17 cellular contexts compared by ENCODE assay signal in the genomic region with DNA sequence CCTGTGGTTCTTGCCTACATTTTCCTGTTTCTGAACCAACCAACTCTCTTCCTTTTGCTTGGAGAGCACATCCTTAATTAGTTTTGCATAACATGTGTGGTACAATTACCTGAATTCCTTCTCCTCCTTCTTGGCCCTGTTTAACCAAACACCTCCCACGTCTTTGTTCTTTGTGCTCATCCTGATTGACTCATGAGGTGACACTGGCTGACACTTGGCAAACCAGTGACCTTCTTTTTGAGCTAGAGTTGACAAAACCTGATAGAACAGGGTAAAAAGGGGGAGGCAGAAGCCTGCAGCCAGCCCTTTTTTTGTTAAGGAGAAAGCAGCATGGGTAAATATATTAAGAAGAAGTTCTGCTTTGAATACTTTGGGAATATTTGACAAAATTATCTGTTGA.
DNase-seq lines count a peak whose midpoint lies in the region; ATAC-seq and TF ChIP-seq lines count a peak whose summit lies in the region.
"Had no signal": no experiment of that assay in that cellular context is flagged by ENCODE, and none has a peak within 500 bp of the region (broad histone marks: within the 10 kb centered on the region; RNA-seq: fewer than 3 reads in every experiment).

No MANE protein-coding gene starts in this region.

- TF ChIP-seq RAD21 in IMR-90 (IDR thresholded peaks at IDR 0.05; ENCODE audit: low read length), result no peak

- H2BK20ac ChIP-seq in IMR-90 (ENCODE audit: low read depth, low read length), result no peak overlapping the region

- no peak overlapping the region for H2BK5ac ChIP-seq in IMR-90 (ENCODE audit: low read depth, low read length, poor library complexity, severe bottlenecking)

- no peak overlapping the region for H3K18ac ChIP-seq in IMR-90 (ENCODE audit: low read depth, low read length)

- no peaks in the 10 kb centered on the region for H3K9me3 Mint-ChIP-seq in neural progenitor cell
- peaks cover 0 to 5% (median 0%) of the 10 kb centered on the region in 5 donors for H3K9me3 Mint-ChIP-seq in CD8-positive, alpha-beta memory T cell
- H3K9me3 Mint-ChIP-seq: GM23338, H9, HFFc6 had no signal

- no peak overlapping the region for H4K91ac ChIP-seq in IMR-90 (ENCODE audit: insufficient read depth, low read depth, low read length)

- H3F3A ChIP-seq in neural progenitor cell (ENCODE audit: low read depth), result no peaks in the 10 kb centered on the region

- H3K27ac Mint-ChIP-seq in neural progenitor cell, result no peak overlapping the region
- no peak overlapping the region for H3K27ac Mint-ChIP-seq in CD8-positive, alpha-beta memory T cell
- H3K27ac Mint-ChIP-seq: CD4-positive, alpha-beta memory T cell; GM23338; H9; HFFc6 had no signal

- H3K4me2 ChIP-seq in IMR-90 (ENCODE audit: low read depth, low read length) (no peak overlapping the region), neural progenitor cell (peak overlapping the region; percentile 40)
- H3K4me2 ChIP-seq: GM23338 had no signal

- intact Hi-C loops in IMR-90 (cut with micrococcal nuclease), result no loop called here

- WGBS in IMR-90 (ENCODE audit: extremely low coverage in 2 of 2, insufficient read length in 1 of 2), 2 experiments, result no CpG with 5 or more reads among the region's 1 CpG

- H2AK5ac ChIP-seq in IMR-90 (ENCODE audit: low read depth, low read length), result no peak overlapping the region

- CTCF ChIA-PET in IMR-90 (lab: Yijun Ruan, JAX), result no interaction called here
- CTCF ChIA-PET in CD8-positive, alpha-beta memory T cell (lab: Charles Lee), result no interaction called here

- H4K5ac ChIP-seq in IMR-90 (ENCODE audit: low read depth, low read length), result no peak overlapping the region

- ATAC-seq in IMR-90 (ENCODE audit: low read depth) (no peak), left lobe of liver (no peak), GM18520 (IDR thresholded peaks at IDR 0.05; ENCODE audit: unreplicated experiment) (no peak)
- ATAC-seq: GM12878, GM23338 had no signal

- peaks cover 2% of the 10 kb centered on the region for H3K4me1 ChIP-seq in IMR-90 (ENCODE audit: control insufficient read depth, insufficient read depth, low read length)
- H3K4me1 ChIP-seq in neural progenitor cell, result peaks cover 10% of the 10 kb centered on the region
- H3K4me1 ChIP-seq in CD8-positive, alpha-beta memory T cell (ENCODE audit: insufficient read depth, low read length), result no peaks in the 10 kb centered on the region
- H3K4me1 ChIP-seq: Caco-2 had no signal

- H3K4me3 ChIP-seq in IMR-90 (ENCODE audit: insufficient read depth, low read depth, low read length) (no peak overlapping the region), neural progenitor cell (no peak overlapping the region)
- H3K4me3 ChIP-seq in CD8-positive, alpha-beta memory T cell (ENCODE audit: low read length), result no peak overlapping the region
- H3K4me3 ChIP-seq: GM12878, GM23338 had no signal

- no TSS peak for BruUV-seq in IMR-90 (replicated peaks; lab: Mats Ljungman, UMichigan)

- H2BK15ac ChIP-seq in IMR-90 (ENCODE audit: low read depth, low read length), result no peak overlapping the region

- no peaks in the 10 kb centered on the region for H3K27me3 ChIP-seq in IMR-90 (ENCODE audit: control insufficient read depth, insufficient read depth, low read length)
- no peaks in the 10 kb centered on the region for H3K27me3 ChIP-seq in neural progenitor cell
- no peaks in the 10 kb centered on the region for H3K27me3 ChIP-seq in CD8-positive, alpha-beta memory T cell (ENCODE audit: insufficient read depth, low read length, poor library complexity, severe bottlenecking)

- no peak overlapping the region for H2AK9ac ChIP-seq in IMR-90 (replicated peaks; ENCODE audit: low read depth, low read length, poor library complexity)

- no peak overlapping the region for H4K8ac ChIP-seq in IMR-90 (ENCODE audit: low read depth in 2 of 2, low read length in 2 of 2)

- no peak overlapping the region for H2AFZ ChIP-seq in IMR-90 (replicated peaks; ENCODE audit: low read length, poor library complexity)
- peak overlapping the region; percentile 47 for H2AFZ ChIP-seq in neural progenitor cell (replicated peaks)
- H2AFZ ChIP-seq: GM23338 had no signal

- H3K9me3 ChIP-seq in IMR-90 (ENCODE audit: control insufficient read depth, insufficient read depth, low read length) (no peaks in the 10 kb centered on the region), neural progenitor cell (ENCODE audit: low read depth) (no peaks in the 10 kb centered on the region)
- no peaks in the 10 kb centered on the region for H3K9me3 ChIP-seq in CD8-positive, alpha-beta memory T cell (ENCODE audit: low read length)
- H3K9me3 ChIP-seq: Caco-2 had no signal

- TF ChIP-seq POLR2A in IMR-90 (IDR thresholded peaks at IDR 0.05; ENCODE audit: low read depth, low read length), result no peak

- peaks cover 22 to 40% of the 10 kb centered on the region in 2 experiments for H3K79me1 ChIP-seq in IMR-90 (ENCODE audit: low read depth in 1 of 2, low read length in 2 of 2)

- no peak overlapping the region for H3K14ac ChIP-seq in IMR-90 (replicated peaks; ENCODE audit: low read depth, low read length)

- H3K9me1 ChIP-seq in IMR-90 (ENCODE audit: insufficient read depth, low read length), result no peaks in the 10 kb centered on the region

- 0 out of 2 replicates have a peak overlapping the region, but pooled peaks have one; percentile 19 for H3K4ac ChIP-seq in IMR-90 (ENCODE audit: low read depth, low read length)

- no peak overlapping the region for H2BK120ac ChIP-seq in IMR-90 (ENCODE audit: low read depth, low read length)

- H3K27ac ChIP-seq in IMR-90 (ENCODE audit: insufficient read depth, low read length) (no peak overlapping the region), neural progenitor cell (no peak overlapping the region)
- no peak overlapping the region for H3K27ac ChIP-seq in CD8-positive, alpha-beta memory T cell (ENCODE audit: low read depth, low read length)

- H4K20me1 ChIP-seq in IMR-90 (ENCODE audit: insufficient read depth, low read length) (no peaks in the 10 kb centered on the region), neural progenitor cell (ENCODE audit: low read depth) (no peaks in the 10 kb centered on the region)

- no peak overlapping the region for H3K23ac ChIP-seq in IMR-90 (ENCODE audit: low read depth, low read length)

- H3K4me3 Mint-ChIP-seq in neural progenitor cell, result no peak overlapping the region
- H3K4me3 Mint-ChIP-seq in CD8-positive, alpha-beta memory T cell, result no peak overlapping the region
- H3K4me3 Mint-ChIP-seq: CD4-positive, alpha-beta memory T cell; GM23338; H9; HFFc6 had no signal

- H3K27me3 Mint-ChIP-seq in neural progenitor cell (ENCODE audit: insufficient read depth, low read depth), result no peaks in the 10 kb centered on the region
- H3K27me3 Mint-ChIP-seq in CD8-positive, alpha-beta memory T cell, result no peaks in the 10 kb centered on the region

- dilution Hi-C loops in IMR-90 (cut with HindIII; ENCODE audit: low sequenced_read_pairs, unreplicated experiment), result no loop called here

- DNase-seq in IMR-90, result no peak
- DNase-seq in kidney glomerular epithelial cell (lab: John Stamatoyannopoulos, UW), result peak; percentile 17
- peak; percentile 13 for DNase-seq in neural progenitor cell (ENCODE audit: low spot score)
- DNase-seq in left lobe of liver (ENCODE audit: low spot score), result no peak
- DNase-seq in CD8-positive, alpha-beta memory T cell, result no peak
- DNase-seq in dedifferentiated amniotic fluid mesenchymal stem cell (ENCODE audit: extremely low spot score), result no peak
- DNase-seq: 8988T; C1 segment of cervical spinal cord; Caco-2; CD4-positive, alpha-beta memory T cell; DMS153; DND-41; H9; HFFc6 had no signal

- H3K79me2 ChIP-seq in neural progenitor cell (ENCODE audit: low read depth), result no peaks in the 10 kb centered on the region

- H3K56ac ChIP-seq in IMR-90 (ENCODE audit: extremely low read depth, insufficient read depth, low read length), result no peak overlapping the region

- H3K9ac ChIP-seq in IMR-90 (ENCODE audit: low read depth, low read length), result no peak overlapping the region
- H3K9ac ChIP-seq in neural progenitor cell, result no peak overlapping the region

- 0 out of 2 replicates have a peak, but pooled peaks cover 2% of the 10 kb centered on the region for H3K36me3 ChIP-seq in IMR-90 (ENCODE audit: control insufficient read depth, insufficient read depth, low read length)
- H3K36me3 ChIP-seq in neural progenitor cell, result no peaks in the 10 kb centered on the region
- no peaks in the 10 kb centered on the region for H3K36me3 ChIP-seq in CD8-positive, alpha-beta memory T cell (ENCODE audit: insufficient read depth, low read length)

- no peaks in the 10 kb centered on the region for H3K4me1 Mint-ChIP-seq in neural progenitor cell
- H3K4me1 Mint-ChIP-seq in CD8-positive, alpha-beta memory T cell, result no peaks in the 10 kb centered on the region
- H3K4me1 Mint-ChIP-seq: CD4-positive, alpha-beta memory T cell had no signal

- H3K36me3 Mint-ChIP-seq in neural progenitor cell, result no peaks in the 10 kb centered on the region
- no peaks in the 10 kb centered on the region for H3K36me3 Mint-ChIP-seq in CD8-positive, alpha-beta memory T cell
- H3K36me3 Mint-ChIP-seq: CD4-positive, alpha-beta memory T cell had no signal

- POLR2A ChIA-PET in IMR-90 (lab: Charles Lee; ENCODE audit: unreplicated experiment), result no interaction called here
- POLR2A ChIA-PET in CD8-positive, alpha-beta memory T cell (lab: Charles Lee), result no interaction called here

- no peak for TF ChIP-seq CTCF in IMR-90 (conservative IDR thresholded peaks at IDR 0.05; ENCODE audit: low read depth, low read length)
- TF ChIP-seq CTCF in neural progenitor cell (IDR thresholded peaks at IDR 0.05), result no peak

- in situ Hi-C loops in IMR-90 (cut with MboI; ENCODE audit: low sequenced_read_pairs), result no loop called here

TF ChIP-seq in IMR-90, 13 proteins besides CTCF, POLR2A, EP300 and RAD21 (continues in another document):
- TF ChIP-seq NFE2L2 (IDR thresholded peaks at IDR 0.05; ENCODE audit: low read depth, low read length) (no peak), CEBPB (IDR thresholded peaks at IDR 0.05; ENCODE audit: low read depth, low read length) (no peak), MAZ (IDR thresholded peaks at IDR 0.05; ENCODE audit: borderline replicate concordance, low read depth, low read length) (no peak), RFX5 (IDR thresholded peaks at IDR 0.05; ENCODE audit: low read depth, low read length) (no peak), MXI1 (IDR thresholded peaks at IDR 0.05; ENCODE audit: borderline replicate concordance, low read depth, low read length) (no peak), FOS (IDR thresholded peaks at IDR 0.05; ENCODE audit: low read depth, low read length) (no peak), BHLHE40 (IDR thresholded peaks at IDR 0.05; ENCODE audit: low read depth, low read length) (no peak), MAFK (IDR thresholded peaks at IDR 0.05; ENCODE audit: low read depth, low read length) (no peak), RCOR1 (IDR thresholded peaks at IDR 0.05; ENCODE audit: insufficient replicate concordance, low read length) (no peak)

Comparison
In these comparisons a context has a peak if more than half of its experiments do, and no peak if none do; other contexts are left out.
1. DNase-seq: peak in kidney glomerular epithelial cell (single experiment) and neural progenitor cell (single experiment); none in IMR-90 (single experiment), left lobe of liver (single experiment), CD8-positive, alpha-beta memory T cell (0 of 5) and dedifferentiated amniotic fluid mesenchymal stem cell (single experiment).